ENCODE assay signal across 8 cellular contexts in the genomic region with DNA sequence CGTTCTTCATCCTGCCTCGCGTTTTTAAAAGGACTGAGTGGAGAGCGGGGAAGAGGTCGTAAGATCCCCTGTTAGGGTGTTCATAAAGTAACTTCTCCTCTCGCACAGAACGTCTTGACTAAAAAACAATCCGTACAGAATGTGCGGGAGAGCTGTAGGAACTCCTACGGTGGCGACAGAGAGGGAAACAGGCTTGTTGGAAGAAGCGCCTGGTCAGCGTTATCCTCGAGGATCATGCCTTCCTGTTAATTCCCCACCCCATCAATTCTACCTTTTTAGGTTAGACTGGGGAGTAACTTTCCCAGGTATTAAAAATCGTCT.
DNase-seq lines count a peak whose midpoint lies in the region; ATAC-seq and TF ChIP-seq lines count a peak whose summit lies in the region.

No MANE protein-coding gene starts in this region.

- H3K27ac ChIP-seq in RWPE2 (ENCODE audit: poor library complexity, severe bottlenecking), result peak overlapping the region; percentile 80
- peak overlapping the region; percentile 87 for H3K27ac ChIP-seq in epithelial cell of prostate

- H3K4me3 Mint-ChIP-seq in nephron, result peak overlapping the region; percentile 91 to 99 (median 97)

- peaks cover 16% of the 10 kb centered on the region for H3K36me3 ChIP-seq in RWPE2 (ENCODE audit: low read depth)

- H3K27me3 ChIP-seq in RWPE2 (ENCODE audit: insufficient read depth, poor library complexity, severe bottlenecking), result no peaks in the 10 kb centered on the region

- H3K4me1 Mint-ChIP-seq in nephron, result peaks cover 33% of the 10 kb centered on the region

- no peaks in the 10 kb centered on the region for H3K27me3 Mint-ChIP-seq in nephron (ENCODE audit: low read depth)

- H3K9me3 Mint-ChIP-seq in nephron, result no peaks in the 10 kb centered on the region

- peak; percentile 66 for DNase-seq in AG20443 (ENCODE audit: low spot score)
- no peak for DNase-seq in RWPE2 (ENCODE audit: low spot score)
- DNase-seq in epithelial cell of prostate (ENCODE audit: low read depth, low spot score), result no peak
- DNase-seq in islet precursor cell, result no peak

- H3K27ac Mint-ChIP-seq in nephron, result peak overlapping the region; percentile 92 to 99 (median 98)

- peaks cover 10% of the 10 kb centered on the region for H3K36me3 Mint-ChIP-seq in nephron (ENCODE audit: low read depth)

- H3K4me1 ChIP-seq in RWPE2 (ENCODE audit: insufficient read depth, poor library complexity, severe bottlenecking), result peaks cover 14% of the 10 kb centered on the region

- no peaks in the 10 kb centered on the region for H3K9me3 ChIP-seq in RWPE2 (ENCODE audit: severe bottlenecking)

- peak overlapping the region; percentile 88 for H3K4me3 ChIP-seq in RWPE2 (ENCODE audit: severe bottlenecking)

- ATAC-seq in GM18517 (IDR thresholded peaks at IDR 0.05; ENCODE audit: unreplicated experiment) (peak; percentile 6), HG03097 (IDR thresholded peaks at IDR 0.05; ENCODE audit: low FRiP score, unreplicated experiment) (peak; percentile 18), RWPE2 (ENCODE audit: low read depth) (peak; percentile 18), GM19328 (IDR thresholded peaks at IDR 0.05; ENCODE audit: unreplicated experiment) (no peak)

- no peak for TF ChIP-seq CTCF in RWPE2 (IDR thresholded peaks at IDR 0.05; ENCODE audit: poor library complexity, severe bottlenecking)
- TF ChIP-seq CTCF in nephron (IDR thresholded peaks at IDR 0.05; ENCODE audit: unreplicated experiment in 3 of 3), result no peak
